8 cellular contexts compared by ENCODE assay signal in genomic region chr3:30893678-30894325, GRCh38. TPM values are rescaled to one million over a fixed set of nuclear protein-coding genes. Genes with fewer than 3 reads are reported as not detected.
DNase-seq lines count a peak whose midpoint lies in the region; ATAC-seq and TF ChIP-seq lines count a peak whose summit lies in the region.

No MANE protein-coding gene starts in this region.

- peak overlapping the region; percentile 89 for H3K4me2 ChIP-seq in hepatocyte

- intact Hi-C loops in activated CD4-positive, alpha-beta T cell treated with anti-CD3 and anti-CD28 coated beads for 36 hours (cut with DNase I, micrococcal nuclease): loop anchor here in 1 of 2 experiments (5.0 kb wide), 2 partner anchors 52 to 127 kb away; no protein-coding TSS in a partner anchor

- no peaks in the 10 kb centered on the region for H3K79me2 ChIP-seq in hepatocyte

- peaks cover 26% of the 10 kb centered on the region for H3K27me3 Mint-ChIP-seq in activated CD4-positive, alpha-beta T cell treated with anti-CD3 and anti-CD28 coated beads for 36 hours
- H3K27me3 Mint-ChIP-seq in stimulated activated naive CD8-positive, alpha-beta T cell treated with anti-CD3 and anti-CD28 coated beads, Interleukin-15, amount 100 ng/mL, for 72 hours: peaks cover 37% of the 10 kb centered on the region

- H3K4me1 ChIP-seq in hepatocyte (ENCODE audit: insufficient read depth): peaks cover 3% of the 10 kb centered on the region

- H4K20me1 ChIP-seq in hepatocyte (ENCODE audit: insufficient read depth, poor library complexity, severe bottlenecking): no peaks in the 10 kb centered on the region

- H3K27me3 ChIP-seq in hepatocyte: peaks cover 41% of the 10 kb centered on the region

- peaks cover 17% of the 10 kb centered on the region for H3K4me1 Mint-ChIP-seq in activated CD4-positive, alpha-beta T cell treated with anti-CD3 and anti-CD28 coated beads for 36 hours
- H3K4me1 Mint-ChIP-seq in stimulated activated naive CD8-positive, alpha-beta T cell treated with anti-CD3 and anti-CD28 coated beads, Interleukin-15, amount 100 ng/mL, for 72 hours: peaks cover 13% of the 10 kb centered on the region

- no peak for TF ChIP-seq CTCF in VCaP (conservative IDR thresholded peaks at IDR 0.05)
- TF ChIP-seq CTCF in hepatocyte (IDR thresholded peaks at IDR 0.05; ENCODE audit: poor library complexity): no peak

- H3K36me3 ChIP-seq in hepatocyte (replicated peaks; ENCODE audit: insufficient read depth, low read depth): no peaks in the 10 kb centered on the region

- no peak overlapping the region for H3K27ac Mint-ChIP-seq in activated CD4-positive, alpha-beta T cell treated with anti-CD3 and anti-CD28 coated beads for 36 hours
- H3K27ac Mint-ChIP-seq in stimulated activated naive CD8-positive, alpha-beta T cell treated with anti-CD3 and anti-CD28 coated beads, Interleukin-15, amount 100 ng/mL, for 72 hours: no peak overlapping the region

- no peak for DNase-seq in activated CD4-positive, alpha-beta T cell treated with anti-CD3 and anti-CD28 coated beads for 36 hours
- DNase-seq in activated CD4-positive, alpha-beta T cell treated with anti-CD3 and anti-CD28 coated beads, Interleukin-2, amount 50 U/mL, for 48 hours: no peak
- no peak for DNase-seq in hepatocyte (ENCODE audit: low spot score)
- DNase-seq in stimulated activated naive CD8-positive, alpha-beta T cell treated with anti-CD3 and anti-CD28 coated beads, Interleukin-15, amount 100 ng/mL, for 72 hours: no peak
- no peak for DNase-seq in middle frontal gyrus (ENCODE audit: extremely low spot score, low spot score)
- DNase-seq in activated gamma-delta T cell (lab: John Stamatoyannopoulos, UW): no peak

- peak overlapping the region; percentile 61 for H2AFZ ChIP-seq in hepatocyte

- H3K27ac ChIP-seq in VCaP: peak overlapping the region; percentile 64
- H3K27ac ChIP-seq in hepatocyte: no peak overlapping the region

- CTCF ChIA-PET in activated CD4-positive, alpha-beta T cell treated with anti-CD3 and anti-CD28 coated beads for 36 hours (lab: Charles Lee): no interaction called here

- ATAC-seq in activated CD4-positive, alpha-beta T cell treated with anti-CD3 and anti-CD28 coated beads for 36 hours: no peak
- ATAC-seq in stimulated activated naive CD8-positive, alpha-beta T cell treated with anti-CD3 and anti-CD28 coated beads, Interleukin-15, amount 100 ng/mL, for 72 hours: no peak
- no peak for ATAC-seq in HG02642 (IDR thresholded peaks at IDR 0.05; ENCODE audit: poor library complexity, unreplicated experiment)

- H3K9me2 ChIP-seq in hepatocyte (replicated peaks; ENCODE audit: insufficient read depth): no peaks in the 10 kb centered on the region

- WGBS in hepatocyte (ENCODE audit: low lambda C conversion rate, missing lambda C conversion rate): 58% methylated on average over 8 of the region's 8 CpGs

- no peaks in the 10 kb centered on the region for H3K36me3 Mint-ChIP-seq in activated CD4-positive, alpha-beta T cell treated with anti-CD3 and anti-CD28 coated beads for 36 hours (ENCODE audit: low read depth)

- H3K4me3 Mint-ChIP-seq in activated CD4-positive, alpha-beta T cell treated with anti-CD3 and anti-CD28 coated beads for 36 hours: peak overlapping the region; percentile 57
- peak overlapping the region; percentile 68 to 75 for H3K4me3 Mint-ChIP-seq in stimulated activated naive CD8-positive, alpha-beta T cell treated with anti-CD3 and anti-CD28 coated beads, Interleukin-15, amount 100 ng/mL, for 72 hours

- H3K9me3 ChIP-seq in hepatocyte (ENCODE audit: low read depth): no peaks in the 10 kb centered on the region

- H3K9me3 Mint-ChIP-seq in activated CD4-positive, alpha-beta T cell treated with anti-CD3 and anti-CD28 coated beads for 36 hours (ENCODE audit: low read depth): peaks cover 1% of the 10 kb centered on the region
- H3K9me3 Mint-ChIP-seq in stimulated activated naive CD8-positive, alpha-beta T cell treated with anti-CD3 and anti-CD28 coated beads, Interleukin-15, amount 100 ng/mL, for 72 hours: no peaks in the 10 kb centered on the region

- POLR2A ChIA-PET in activated CD4-positive, alpha-beta T cell treated with anti-CD3 and anti-CD28 coated beads for 36 hours (lab: Charles Lee): no interaction called here

- H3K4me3 ChIP-seq in hepatocyte: no peak overlapping the region

RNA-seq across cellular contexts. Expression of gene GADL1, which starts 0.7 kb away (rescaled TPM):
- not detected for total RNA-seq in activated CD4-positive, alpha-beta T cell treated with anti-CD3 and anti-CD28 coated beads for 36 hours
- 0.13 and 0.16 TPM in 2 replicates for total RNA-seq in hepatocyte
- not detected in 2 replicates for polyA plus RNA-seq in hepatocyte
